8 cellular contexts compared by ENCODE assay signal in genomic region chr3:173398111-173398479, GRCh38. TPM values are rescaled to one million over a fixed set of nuclear protein-coding genes. Genes with fewer than 3 reads are reported as not detected.
DNase-seq lines count a peak whose midpoint lies in the region; ATAC-seq and TF ChIP-seq lines count a peak whose summit lies in the region.

No MANE protein-coding gene starts in this region.

- no peaks in the 10 kb centered on the region for H3K4me1 ChIP-seq in mesodermal cell (ENCODE audit: control insufficient read depth, insufficient read depth, low read length, poor library complexity, severe bottlenecking)
- peaks cover 5% of the 10 kb centered on the region for H3K4me1 ChIP-seq in vagina

- peak overlapping the region; percentile 46 for H3K27ac ChIP-seq in mesodermal cell (ENCODE audit: low read depth, low read length, severe bottlenecking)
- peak overlapping the region; percentile 87 for H3K27ac ChIP-seq in vagina

- no peak for TF ChIP-seq POLR2A in vagina (IDR thresholded peaks at IDR 0.05)

- no peak for TF ChIP-seq CTCF in vagina (IDR thresholded peaks at IDR 0.05)

- H3K9me3 ChIP-seq in mesodermal cell (ENCODE audit: control insufficient read depth, low read length) (no peaks in the 10 kb centered on the region), vagina (no peaks in the 10 kb centered on the region)

- H3K27me3 ChIP-seq in vagina: no peaks in the 10 kb centered on the region

- no peak overlapping the region for H3K27ac Mint-ChIP-seq in activated naive CD8-positive, alpha-beta T cell
- no peak overlapping the region for H3K27ac Mint-ChIP-seq in activated naive CD8-positive, alpha-beta T cell treated with anti-CD3 and anti-CD28 coated beads, Interleukin-2, amount 50 U/mL, for 24 hours

- H3K27me3 Mint-ChIP-seq in activated naive CD8-positive, alpha-beta T cell: peaks cover 47% of the 10 kb centered on the region
- H3K27me3 Mint-ChIP-seq in activated naive CD8-positive, alpha-beta T cell treated with anti-CD3 and anti-CD28 coated beads, Interleukin-2, amount 50 U/mL, for 24 hours: peaks cover 61% of the 10 kb centered on the region

- H3K36me3 Mint-ChIP-seq in activated naive CD8-positive, alpha-beta T cell: no peaks in the 10 kb centered on the region
- peaks cover 4% of the 10 kb centered on the region for H3K36me3 Mint-ChIP-seq in activated naive CD8-positive, alpha-beta T cell treated with anti-CD3 and anti-CD28 coated beads, Interleukin-2, amount 50 U/mL, for 24 hours (ENCODE audit: low read depth)

- H3K36me3 ChIP-seq in mesodermal cell (ENCODE audit: control insufficient read depth, insufficient read depth, low read length) (no peaks in the 10 kb centered on the region), vagina (no peaks in the 10 kb centered on the region)

- H3K4me3 ChIP-seq in mesodermal cell (ENCODE audit: extremely low read depth, insufficient read depth, low read length, poor library complexity, severe bottlenecking) (peak overlapping the region; percentile 63), vagina (peak overlapping the region; percentile 71 to 73)

- intact Hi-C loops in vagina (cut with DNase I): no loop called here

- DNase-seq in activated naive CD8-positive, alpha-beta T cell treated with anti-CD3 and anti-CD28 coated beads, Interleukin-2, amount 50 U/mL, for 24 hours: no peak
- peak; percentile 32 for DNase-seq in dedifferentiated amniotic fluid mesenchymal stem cell (ENCODE audit: extremely low spot score)
- DNase-seq in vagina (ENCODE audit: extremely low spot score in 2 of 2): no peak
- no peak for DNase-seq in AG08395 (ENCODE audit: low spot score)
- DNase-seq in stimulated activated CD4-positive, alpha-beta T cell treated with anti-CD3 and anti-CD28 coated beads, Interleukin-2, amount 100 ng/mL, for 48 hours: no peak

- H3K9me3 Mint-ChIP-seq in activated naive CD8-positive, alpha-beta T cell (ENCODE audit: low read depth): no peaks in the 10 kb centered on the region
- H3K9me3 Mint-ChIP-seq in activated naive CD8-positive, alpha-beta T cell treated with anti-CD3 and anti-CD28 coated beads, Interleukin-2, amount 50 U/mL, for 24 hours: peaks cover 5% of the 10 kb centered on the region

- H3K4me1 Mint-ChIP-seq in activated naive CD8-positive, alpha-beta T cell (ENCODE audit: low read depth): peaks cover 33% of the 10 kb centered on the region
- H3K4me1 Mint-ChIP-seq in activated naive CD8-positive, alpha-beta T cell treated with anti-CD3 and anti-CD28 coated beads, Interleukin-2, amount 50 U/mL, for 24 hours: peaks cover 27% of the 10 kb centered on the region

- 2% methylated on average over 7 to 8 of the region's 15 CpGs for WGBS in mesodermal cell (ENCODE audit: insufficient coverage in 2 of 2), 2 experiments

- peak overlapping the region; percentile 48 for H3K4me3 Mint-ChIP-seq in activated naive CD8-positive, alpha-beta T cell
- H3K4me3 Mint-ChIP-seq in activated naive CD8-positive, alpha-beta T cell treated with anti-CD3 and anti-CD28 coated beads, Interleukin-2, amount 50 U/mL, for 24 hours: no peak overlapping the region

- ATAC-seq in activated naive CD8-positive, alpha-beta T cell treated with anti-CD3 and anti-CD28 coated beads, Interleukin-2, amount 50 U/mL, for 24 hours: no peak
- no peak for ATAC-seq in HG02981 (IDR thresholded peaks at IDR 0.05; ENCODE audit: unreplicated experiment)

RNA-seq across cellular contexts. Expression of gene NLGN1, which starts 0.6 kb away (rescaled TPM):
- polyA plus RNA-seq in mesodermal cell (2013, experiment 1 of 2): 5.6 TPM
- polyA plus RNA-seq in mesodermal cell (2013, experiment 2 of 2): 4.3 TPM
- total RNA-seq in vagina: 4.7 TPM
